In the genomic region with DNA sequence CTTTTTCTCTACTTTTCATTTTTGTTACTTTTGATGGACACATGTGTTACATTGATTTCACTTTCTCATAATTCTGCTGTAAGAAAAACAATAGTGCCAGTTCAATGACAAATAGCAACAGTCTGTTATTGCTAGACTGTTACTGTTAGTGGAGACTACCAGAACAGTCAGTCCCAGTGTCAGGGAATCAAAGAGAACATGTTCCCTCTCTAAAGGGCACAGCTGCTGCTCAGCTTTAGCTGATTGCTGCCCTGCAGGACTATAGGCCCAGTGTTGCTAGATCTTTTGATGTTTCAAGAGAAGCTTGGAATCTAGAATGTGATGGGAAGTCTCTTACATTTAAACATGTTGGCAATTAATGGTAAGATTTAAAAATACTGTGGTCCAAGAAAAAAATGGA, we compare ENCODE assay signal across 9 cellular contexts. TPM values are rescaled to one million over a fixed set of nuclear protein-coding genes. Genes with fewer than 3 reads are reported as not detected.
DNase-seq lines count a peak whose midpoint lies in the region; ATAC-seq and TF ChIP-seq lines count a peak whose summit lies in the region.
"Had no signal": no experiment of that assay in that cellular context is flagged by ENCODE, and none has a peak within 500 bp of the region (broad histone marks: within the 10 kb centered on the region; RNA-seq: fewer than 3 reads in every experiment).

No MANE protein-coding gene starts in this region.

- H3K4me3 Mint-ChIP-seq in effector memory CD8-positive, alpha-beta T cell = peak overlapping the region; percentile 91

- no peaks in the 10 kb centered on the region for H3K36me3 ChIP-seq in prostate gland

- no peak overlapping the region for H3K4me3 ChIP-seq in prostate gland

- H3K4me1 Mint-ChIP-seq in effector memory CD8-positive, alpha-beta T cell (ENCODE audit: low read depth in 2 of 2) = peaks cover 42 to 55% of the 10 kb centered on the region in 2 donors

- no peak for TF ChIP-seq CTCF in prostate gland (IDR thresholded peaks at IDR 0.05)

- peak overlapping the region; percentile 99 for H3K27ac Mint-ChIP-seq in effector memory CD8-positive, alpha-beta T cell
- H3K27ac Mint-ChIP-seq: progenitor cell of endocrine pancreas had no signal

- H3K36me3 Mint-ChIP-seq in effector memory CD8-positive, alpha-beta T cell (ENCODE audit: insufficient read depth) = peaks cover 70% of the 10 kb centered on the region

- no peak for TF ChIP-seq POLR2A in prostate gland (IDR thresholded peaks at IDR 0.05)

- intact Hi-C loops in prostate gland (cut with DNase I) = loop anchor here (10.0 kb wide), 1 partner anchor 456 kb away; no protein-coding TSS in a partner anchor

- peak; percentile 33 for DNase-seq in Caki2 (ENCODE audit: low read depth)
- peak; percentile 62 for DNase-seq in LHCN-M2 (ENCODE audit: low read depth)
- no peak for DNase-seq in effector memory CD8-positive, alpha-beta T cell
- DNase-seq in prostate gland (ENCODE audit: low spot score) = no peak
- no peak for DNase-seq in EL
- no peak for DNase-seq in dedifferentiated amniotic fluid mesenchymal stem cell (ENCODE audit: extremely low spot score)

- H3K9me3 ChIP-seq in prostate gland = no peaks in the 10 kb centered on the region

- in situ Hi-C loops in Caki2 (cut with HindIII; ENCODE audit: low pct_unique_long_range_greater_than_20kb, low sequenced_read_pairs) = no loop called here

- H3K27me3 ChIP-seq in prostate gland (replicated peaks; ENCODE audit: insufficient read depth) = no peaks in the 10 kb centered on the region

- H3K27me3 Mint-ChIP-seq in effector memory CD8-positive, alpha-beta T cell = no peaks in the 10 kb centered on the region

- H3K9me3 Mint-ChIP-seq in effector memory CD8-positive, alpha-beta T cell = no peaks in the 10 kb centered on the region

- no peak for ATAC-seq in effector memory CD8-positive, alpha-beta T cell (replicated peaks)
- ATAC-seq in GM19467 (IDR thresholded peaks at IDR 0.05; ENCODE audit: unreplicated experiment) (no peak), GM21619 (IDR thresholded peaks at IDR 0.05; ENCODE audit: unreplicated experiment) (no peak)

- no peaks in the 10 kb centered on the region for H3K4me1 ChIP-seq in prostate gland (replicated peaks)

- H3K27ac ChIP-seq in prostate gland = peak overlapping the region; percentile 15 to 26

RNA-seq across cellular contexts. Expression of a gene that starts 3.4 kb away (rescaled TPM):
- 12.2 and 12.6 TPM in 2 replicates for total RNA-seq in Caki2 (2014; rRNA removed; shearing (Covaris generic); ENCODE audit: low replicate concordance)
- total RNA-seq in LHCN-M2 (2014; rRNA removed) (0.40 and 0.64 TPM in 2 replicates), prostate gland (1 to 10 TPM; 5.2 to 9.2 TPM)
- polyA plus RNA-seq in LHCN-M2 (2012) = 0.73 TPM

RNA-seq across cellular contexts. Expression of a gene that starts 26.3 kb away (rescaled TPM):
- total RNA-seq in Caki2 (2014; rRNA removed; shearing (Covaris generic); ENCODE audit: low replicate concordance) = 37.2 and 46.7 TPM in 2 replicates
- 65.9 and 77.4 TPM in 2 replicates for total RNA-seq in LHCN-M2 (2014; rRNA removed)
- polyA plus RNA-seq in LHCN-M2 (2012) = 39.2 TPM
- 10 to 100 TPM; 48.7 to 54.5 TPM for total RNA-seq in prostate gland

Comparison
In these comparisons a context has a peak if more than half of its experiments do, and no peak if none do; other contexts are left out.
1. DNase-seq: peak in Caki2 (single experiment) and LHCN-M2 (single experiment); none in effector memory CD8-positive, alpha-beta T cell (0 of 3), prostate gland (single experiment), EL (single experiment) and dedifferentiated amniotic fluid mesenchymal stem cell (single experiment).